Comparison of ENCODE assay signal across 9 cellular contexts in genomic region chr4:89308161-89308500, GRCh38. TPM values are rescaled to one million over a fixed set of nuclear protein-coding genes. Genes with fewer than 3 reads are reported as not detected.
A peak's percentile ranks its signal among the peaks of the same experiment; 100 is the strongest.
DNase-seq lines count a peak whose midpoint lies in the region; ATAC-seq and TF ChIP-seq lines count a peak whose summit lies in the region.
"Had no signal": no experiment of that assay in that cellular context is flagged by ENCODE, and none has a peak within 500 bp of the region (broad histone marks: within the 10 kb centered on the region; RNA-seq: fewer than 3 reads in every experiment).

No MANE protein-coding gene starts in this region.

- DNase-seq in AG09309 (ENCODE audit: low read depth) (no peak), mammary epithelial cell (no peak)

- H3K9me3 ChIP-seq in mammary epithelial cell (replicated peaks; ENCODE audit: insufficient read depth, low read length) (no peaks in the 10 kb centered on the region), mononuclear cell (ENCODE audit: low read depth, low read length) (no peaks in the 10 kb centered on the region)

- H3K27me3 ChIP-seq in mammary epithelial cell (ENCODE audit: insufficient read depth, low read length) (peaks cover 20% of the 10 kb centered on the region), mononuclear cell (ENCODE audit: insufficient read depth, low read length) (no peaks in the 10 kb centered on the region)

- H3K4me1 ChIP-seq in mammary epithelial cell (ENCODE audit: insufficient read depth, low read length) (peaks cover 6% of the 10 kb centered on the region), mononuclear cell (ENCODE audit: insufficient read depth, low read length) (peaks cover 42% of the 10 kb centered on the region)

- CTCF ChIA-PET in mammary epithelial cell (lab: Charles Lee; ENCODE audit: low non-redundant PET) = no interaction called here

- H3K4me2 ChIP-seq in mammary epithelial cell (ENCODE audit: insufficient read depth, low read depth, low read length) = peak overlapping the region; percentile 93

- H2AFZ ChIP-seq in mammary epithelial cell (ENCODE audit: low read depth, low read length) = no peak overlapping the region

- TF ChIP-seq CTCF in AG09309 (IDR thresholded peaks at IDR 0.05; ENCODE audit: control insufficient read depth, insufficient read depth, low read depth, low read length, missing control alignments) (no peak), mammary epithelial cell (conservative IDR thresholded peaks at IDR 0.05 in 1 of 2, IDR thresholded peaks at IDR 0.05 in 1 of 2; ENCODE audit: extremely low read depth in 1 of 2, insufficient read depth in 1 of 2, low read depth in 1 of 2, low read length in 2 of 2) (no peak)

- no peaks in the 10 kb centered on the region for H3K36me3 ChIP-seq in mammary epithelial cell (ENCODE audit: insufficient read depth, low read length)

- WGBS in mammary epithelial cell (ENCODE audit: low coverage, missing lambda C conversion rate) = 8% methylated on average over 5 of the region's 6 CpGs

- no peaks in the 10 kb centered on the region for H3K79me2 ChIP-seq in mammary epithelial cell (ENCODE audit: insufficient read depth, low read length)

- H4K20me1 ChIP-seq in mammary epithelial cell (ENCODE audit: insufficient read depth, low read length) = no peaks in the 10 kb centered on the region

- intact Hi-C loops in mammary epithelial cell (cut with micrococcal nuclease) = no loop called here

- no peak overlapping the region for H3K9ac ChIP-seq in mammary epithelial cell (ENCODE audit: insufficient read depth, low read length)

- no peak overlapping the region for H3K27ac ChIP-seq in mammary epithelial cell (ENCODE audit: insufficient read depth, low read depth, low read length)

- H3K4me3 ChIP-seq in AG09309 (ENCODE audit: control insufficient read depth, low read depth, low read length) = peak overlapping the region; percentile 11
- peak overlapping the region in 1 of 3 experiments; percentile 38 for H3K4me3 ChIP-seq in mammary epithelial cell (replicated peaks in 1 of 3; ENCODE audit: insufficient read depth in 1 of 3, low read depth in 2 of 3, low read length in 3 of 3)
- H3K4me3 ChIP-seq in mononuclear cell (ENCODE audit: low read length) = peak overlapping the region; percentile 74
- H3K4me3 ChIP-seq: GM12878 had no signal

- ATAC-seq in HG03432 (IDR thresholded peaks at IDR 0.05; ENCODE audit: unreplicated experiment) (peak; percentile 5), GM18517 (IDR thresholded peaks at IDR 0.05; ENCODE audit: unreplicated experiment) (no peak), GM18907 (IDR thresholded peaks at IDR 0.05; ENCODE audit: unreplicated experiment) (no peak), HG03280 (IDR thresholded peaks at IDR 0.05; ENCODE audit: unreplicated experiment) (no peak), GM21360 (IDR thresholded peaks at IDR 0.05; ENCODE audit: unreplicated experiment) (no peak)

- in situ Hi-C loops in mammary epithelial cell (cut with MboI; ENCODE audit: low sequenced_read_pairs in 2 of 2) = no loop called here

- dilution Hi-C loops in mammary epithelial cell (cut with HindIII; ENCODE audit: low sequenced_read_pairs) = no loop called here

- BruUV-seq in mammary epithelial cell (replicated peaks; lab: Mats Ljungman, UMichigan) = no TSS peak

RNA-seq across cellular contexts. Expression of gene GPRIN3, which starts 0.5 kb away (rescaled TPM):
- total RNA-seq in mammary epithelial cell (under 1 TPM in 1 of 2 donors, not detected in 1; under 0.01 TPM), mononuclear cell (51.6 TPM)
- not detected for polyA plus RNA-seq in mammary epithelial cell
- polyA minus RNA-seq in mammary epithelial cell = not detected

Comparison
In these comparisons a context has a peak if more than half of its experiments do, and no peak if none do; other contexts are left out.
1. RNA of gene GPRIN3, which starts 0.5 kb away (total RNA-seq): 51.6 TPM in mononuclear cell (single experiment); under 0.01 TPM in mammary epithelial cell; every median in the first group is over 10 times any median in the second.